In genomic region chr2:78928502-78928901, GRCh38 we compare ENCODE assay signal across 21 cellular contexts.
DNase-seq lines count a peak whose midpoint lies in the region; ATAC-seq and TF ChIP-seq lines count a peak whose summit lies in the region.
"Had no signal": no experiment of that assay in that cellular context is flagged by ENCODE, and none has a peak within 500 bp of the region (broad histone marks: within the 10 kb centered on the region; RNA-seq: fewer than 3 reads in every experiment).

No MANE protein-coding gene starts in this region.

- no peak overlapping the region for H3K27ac Mint-ChIP-seq in stimulated activated effector memory CD8-positive, alpha-beta T cell treated with anti-CD3 and anti-CD28 coated beads, Interleukin-12 subunit alpha, Interleukin-12 subunit beta, amount 100 ng/mL, for 72 hours
- H3K27ac Mint-ChIP-seq: CD14-positive monocyte, T-helper 17 cell had no signal

- H3K36me3 Mint-ChIP-seq in stimulated activated effector memory CD8-positive, alpha-beta T cell treated with anti-CD3 and anti-CD28 coated beads, Interleukin-12 subunit alpha, Interleukin-12 subunit beta, amount 100 ng/mL, for 72 hours, result no peaks in the 10 kb centered on the region
- H3K36me3 Mint-ChIP-seq: CD14-positive monocyte had no signal

- peaks cover 14% of the 10 kb centered on the region for H3K9me3 Mint-ChIP-seq in stimulated activated effector memory CD8-positive, alpha-beta T cell treated with anti-CD3 and anti-CD28 coated beads, Interleukin-12 subunit alpha, Interleukin-12 subunit beta, amount 100 ng/mL, for 72 hours

- ATAC-seq in GM18868 (IDR thresholded peaks at IDR 0.05; ENCODE audit: unreplicated experiment), result peak; percentile 58
- peak; percentile 43 for ATAC-seq in HG02798 (IDR thresholded peaks at IDR 0.05; ENCODE audit: poor library complexity, unreplicated experiment)
- no peak for ATAC-seq in GM21423 (IDR thresholded peaks at IDR 0.05; ENCODE audit: unreplicated experiment)
- no peak for ATAC-seq in stimulated activated effector memory CD8-positive, alpha-beta T cell treated with anti-CD3 and anti-CD28 coated beads, Interleukin-12 subunit alpha, Interleukin-12 subunit beta, amount 100 ng/mL, for 72 hours
- ATAC-seq: HCT116, T-helper 17 cell had no signal

- no peak overlapping the region for H3K4me3 Mint-ChIP-seq in stimulated activated effector memory CD8-positive, alpha-beta T cell treated with anti-CD3 and anti-CD28 coated beads, Interleukin-12 subunit alpha, Interleukin-12 subunit beta, amount 100 ng/mL, for 72 hours
- H3K4me3 Mint-ChIP-seq: CD14-positive monocyte, T-helper 17 cell had no signal

- no peaks in the 10 kb centered on the region for H3K4me1 Mint-ChIP-seq in stimulated activated effector memory CD8-positive, alpha-beta T cell treated with anti-CD3 and anti-CD28 coated beads, Interleukin-12 subunit alpha, Interleukin-12 subunit beta, amount 100 ng/mL, for 72 hours
- H3K4me1 Mint-ChIP-seq: CD14-positive monocyte, T-helper 17 cell had no signal

- DNase-seq in GM12865 (ENCODE audit: low read depth) (peak; percentile 29), OCI-M1 (lab: John Stamatoyannopoulos, UW) (peak; percentile 35), NCI-H446 treated with DMSO at 0.1 percent for 48 hours (lab: John Stamatoyannopoulos, UW) (no peak)
- no peak for DNase-seq in stimulated activated CD4-positive, alpha-beta T cell treated with anti-CD3 and anti-CD28 coated beads, Interleukin-2, amount 100 ng/mL, for 48 hours
- no peak for DNase-seq in stimulated activated effector memory CD8-positive, alpha-beta T cell treated with anti-CD3 and anti-CD28 coated beads, Interleukin-12 subunit alpha, Interleukin-12 subunit beta, amount 100 ng/mL, for 72 hours (ENCODE audit: low spot score in 2 of 2)
- DNase-seq: AML-193, GOT3, MG63, NCI-H1048, NCI-H1417 treated with DMSO at 0.1 percent for 48 hours, NCI-H187, NCI-H510A treated with DMSO at 0.1 percent for 48 hours, NCI-H774, SHP77 treated with DMSO at 0.1 percent for 48 hours, SW 1271, T-helper 17 cell had no signal

- peak overlapping the region; percentile 48 for H3K4me3 ChIP-seq in GM12865 (ENCODE audit: low read depth, low read length)
- H3K4me3 ChIP-seq: MG63 had no signal

- TF ChIP-seq CTCF in GM12865 (IDR thresholded peaks at IDR 0.05; ENCODE audit: insufficient read depth, low read depth, low read length, missing control alignments), result no peak

Comparison
In these comparisons a context has a peak if more than half of its experiments do, and no peak if none do; other contexts are left out.
1. DNase-seq: peak in GM12865 (single experiment) and OCI-M1 (single experiment); none in stimulated activated CD4-positive, alpha-beta T cell treated with anti-CD3 and anti-CD28 coated beads, Interleukin-2, amount 100 ng/mL, for 48 hours (0 of 2), NCI-H446 treated with DMSO at 0.1 percent for 48 hours (single experiment) and stimulated activated effector memory CD8-positive, alpha-beta T cell treated with anti-CD3 and anti-CD28 coated beads, Interleukin-12 subunit alpha, Interleukin-12 subunit beta, amount 100 ng/mL, for 72 hours (0 of 2).
2. ATAC-seq: peak in GM18868 (single experiment) and HG02798 (single experiment); none in GM21423 (single experiment) and stimulated activated effector memory CD8-positive, alpha-beta T cell treated with anti-CD3 and anti-CD28 coated beads, Interleukin-12 subunit alpha, Interleukin-12 subunit beta, amount 100 ng/mL, for 72 hours (single experiment).